8 cellular contexts compared by ENCODE assay signal in the genomic region with DNA sequence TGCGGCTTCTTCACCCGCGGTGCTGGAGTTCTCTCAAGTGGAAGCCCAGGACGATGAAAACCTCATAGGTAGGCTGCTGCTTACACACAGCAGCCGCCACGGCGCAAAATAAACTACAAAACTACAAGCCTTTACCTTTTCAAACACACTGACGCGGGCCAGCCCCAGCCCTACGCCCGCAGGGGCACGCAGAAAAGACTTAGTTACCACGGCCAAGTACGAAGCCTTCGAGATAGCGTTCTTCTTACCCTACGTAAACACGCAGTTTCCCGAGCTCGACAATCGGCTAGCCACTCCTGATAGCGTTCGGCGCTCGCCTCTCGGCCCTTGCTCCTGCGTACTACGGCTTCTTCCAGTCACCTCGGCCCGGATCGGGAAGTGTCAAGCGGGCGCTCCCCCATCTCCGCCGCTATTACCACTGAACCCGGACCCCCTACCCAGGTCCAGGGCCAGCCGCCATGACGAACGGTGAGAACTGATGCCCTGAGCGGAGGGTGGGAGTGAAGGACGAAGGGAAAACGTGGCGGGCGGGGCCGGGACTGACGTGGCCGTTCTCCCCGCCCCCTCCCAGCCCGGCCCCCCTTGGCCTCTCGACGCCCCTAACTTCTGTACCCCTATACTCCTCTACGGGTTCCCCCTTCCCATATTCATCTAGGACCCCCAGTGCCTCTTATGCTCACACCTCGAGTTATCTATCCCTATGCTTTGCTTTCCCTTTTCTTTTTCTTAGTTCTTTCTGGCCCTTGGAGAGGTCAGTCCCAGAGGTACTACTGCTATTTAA. TPM values are rescaled to one million over a fixed set of nuclear protein-coding genes. Genes with fewer than 3 reads are reported as not detected.
A peak's percentile ranks its signal among the peaks of the same experiment; 100 is the strongest.
DNase-seq lines count a peak whose midpoint lies in the region; ATAC-seq and TF ChIP-seq lines count a peak whose summit lies in the region.

A gene (plus strand): TSS at position 350 of the 781 bp plus-strand sequence. CDS start 109 bp downstream, at position 459.

- WGBS in hepatocyte (ENCODE audit: low lambda C conversion rate, missing lambda C conversion rate): 2% methylated on average over 42 of the region's 53 CpGs

- DNase-seq in NCI-H2081 (lab: John Stamatoyannopoulos, UW) (peak; percentile 82 to 90), T-helper 9 cell (peak; percentile 76), astrocyte of the cerebellum (ENCODE audit: low read depth) (peak; percentile 89), hepatocyte (ENCODE audit: low spot score) (peak; percentile 95), retina (peak; percentile 96), cortex of kidney (lab: John Stamatoyannopoulos, UW) (no peak)

- H3K79me2 ChIP-seq in hepatocyte: peaks cover 53% of the 10 kb centered on the region

- H3K27ac ChIP-seq in hepatocyte: peak within 1 kb of the TSS; percentile 99

- no peaks in the 10 kb centered on the region for H3K36me3 ChIP-seq in hepatocyte (replicated peaks; ENCODE audit: insufficient read depth, low read depth)

- no peaks in the 10 kb centered on the region for H3K27me3 ChIP-seq in hepatocyte

- ATAC-seq in GM18511 (IDR thresholded peaks at IDR 0.05; ENCODE audit: unreplicated experiment): peak; percentile 89
- peak; percentile 88 for ATAC-seq in HG03025 (IDR thresholded peaks at IDR 0.05; ENCODE audit: low FRiP score, unreplicated experiment)

- H3K4me3 ChIP-seq in astrocyte of the cerebellum (ENCODE audit: low read depth, low read length) (peak within 1 kb of the TSS; percentile 89), hepatocyte (peak within 1 kb of the TSS; percentile 87)

- H3K9me2 ChIP-seq in hepatocyte (replicated peaks; ENCODE audit: insufficient read depth): no peaks in the 10 kb centered on the region

- no peaks in the 10 kb centered on the region for H4K20me1 ChIP-seq in hepatocyte (ENCODE audit: insufficient read depth, poor library complexity, severe bottlenecking)

- H3K4me1 ChIP-seq in hepatocyte (ENCODE audit: insufficient read depth): peaks cover 14% of the 10 kb centered on the region

- TF ChIP-seq CTCF in astrocyte of the cerebellum (IDR thresholded peaks at IDR 0.05; ENCODE audit: low read depth, low read length, missing control alignments) (no peak), hepatocyte (IDR thresholded peaks at IDR 0.05; ENCODE audit: poor library complexity) (no peak)

- no peaks in the 10 kb centered on the region for H3K9me3 ChIP-seq in hepatocyte (ENCODE audit: low read depth)

- in situ Hi-C loops in astrocyte of the cerebellum (cut with HindIII; ENCODE audit: low sequenced_read_pairs): no loop called here

- peak within 1 kb of the TSS; percentile 90 for H3K4me2 ChIP-seq in hepatocyte

- peak within 1 kb of the TSS; percentile 86 for H2AFZ ChIP-seq in hepatocyte

RNA-seq across cellular contexts. Expression of the gene that starts here (rescaled TPM):
- 33.4 and 35.0 TPM in 2 replicates for total RNA-seq in hepatocyte
- polyA plus RNA-seq in hepatocyte: 18.3 and 25.0 TPM in 2 replicates
